32 cellular contexts compared by ENCODE assay signal in genomic region chr15:69990566-69991391, GRCh38.
DNase-seq lines count a peak whose midpoint lies in the region; ATAC-seq and TF ChIP-seq lines count a peak whose summit lies in the region.
"Had no signal": no experiment of that assay in that cellular context is flagged by ENCODE, and none has a peak within 500 bp of the region (broad histone marks: within the 10 kb centered on the region; RNA-seq: fewer than 3 reads in every experiment).

No MANE protein-coding gene starts in this region.

- H3K36me3 Mint-ChIP-seq in brain: no peaks in the 10 kb centered on the region
- H3K36me3 Mint-ChIP-seq: activated naive CD8-positive, alpha-beta T cell; stimulated activated memory B cell treated with anti-CD40 and anti-IgM and Interleukin-4, amounts not matched to agents 10 μg/mL and 1 μg/mL and 100 μg/mL, for 72 hours had no signal

- DNase-seq in NCI-H748 (lab: John Stamatoyannopoulos, UW; ENCODE audit: unreplicated experiment): peak; percentile 74
- DNase-seq in NCI-H748 treated with DMSO at 0.1 percent for 48 hours (lab: John Stamatoyannopoulos, UW): no peak
- DNase-seq in NCI-H524 treated with DMSO at 0.1 percent for 48 hours (lab: John Stamatoyannopoulos, UW): peak; percentile 62
- no peak for DNase-seq in lower lobe of right lung
- DNase-seq in foreskin melanocyte: no peak
- no peak for DNase-seq in GM19238 (ENCODE audit: insufficient read length, low spot score)
- DNase-seq: 8988T; activated CD4-positive, alpha-beta T cell treated with anti-CD3 and anti-CD28 coated beads, Interleukin-2, amount 50 U/mL, for 48 hours; activated CD8-positive, alpha-beta memory T cell treated with anti-CD3 and anti-CD28 coated beads, Interleukin-2, amount 50 U/mL, for 48 hours; anterior cingulate cortex; effector memory CD4-positive, alpha-beta T cell; erythroblast; head of caudate nucleus; kidney glomerular epithelial cell; NCI-H1092 treated with DMSO at 0.1 percent for 48 hours; NCI-H2081; NCI-H446; posterior cingulate gyrus; stimulated activated CD4-positive, alpha-beta T cell treated with anti-CD3 and anti-CD28 coated beads, Interleukin-4, amount 100 ng/mL, for 4 hours; T-helper 1 cell had no signal

- peaks cover 0 to 8% (median 0%) of the 10 kb centered on the region in 5 experiments for H3K9me3 Mint-ChIP-seq in brain
- H3K9me3 Mint-ChIP-seq: memory B cell; neural crest cell; stimulated activated memory B cell treated with anti-CD40 and anti-IgM and Interleukin-4, amounts not matched to agents 10 μg/mL and 1 μg/mL and 100 μg/mL, for 72 hours had no signal

- H3K27ac ChIP-seq in lower lobe of right lung: no peak overlapping the region
- H3K27ac ChIP-seq: cardiac muscle cell, coronary artery, SJSA1, suprapubic skin had no signal

- H3K36me3 ChIP-seq in lower lobe of right lung: no peaks in the 10 kb centered on the region
- H3K36me3 ChIP-seq: cardiac muscle cell, SJSA1, suprapubic skin had no signal

- no peaks in the 10 kb centered on the region for H3K4me1 ChIP-seq in lower lobe of right lung
- H3K4me1 ChIP-seq: SJSA1, suprapubic skin had no signal

- H3K27ac Mint-ChIP-seq in brain: peak overlapping the region in 4 of 5 experiments; percentile 13 to 67 (median 36)
- H3K27ac Mint-ChIP-seq: activated naive CD8-positive, alpha-beta T cell; memory B cell had no signal

- no peaks in the 10 kb centered on the region for H3K9me3 ChIP-seq in lower lobe of right lung
- H3K9me3 ChIP-seq: SJSA1, suprapubic skin had no signal

- no peak for ATAC-seq in lower lobe of right lung
- ATAC-seq in HG03469 (IDR thresholded peaks at IDR 0.05; ENCODE audit: unreplicated experiment): no peak
- ATAC-seq: activated CD4-positive, CD25-positive, alpha-beta regulatory T cell treated with anti-CD3 and anti-CD28 coated beads, Interleukin-2, amount 50 U/mL, for 24 hours; sciatic nerve; stimulated activated memory B cell treated with anti-CD40 and anti-IgM and Interleukin-4, amounts not matched to agents 10 μg/mL and 1 μg/mL and 100 μg/mL, for 72 hours had no signal

- H3K4me1 Mint-ChIP-seq in brain: peaks cover 35% of the 10 kb centered on the region

- H3K4me3 ChIP-seq in lower lobe of right lung: no peak overlapping the region
- H3K4me3 ChIP-seq: cardiac muscle cell, coronary artery, SJSA1, suprapubic skin had no signal

- intact Hi-C loops in lower lobe of right lung (cut with DNase I): no loop called here

- H3K27me3 Mint-ChIP-seq in brain: peaks cover 54% of the 10 kb centered on the region
- H3K27me3 Mint-ChIP-seq: memory B cell; stimulated activated memory B cell treated with anti-CD40 and anti-IgM and Interleukin-4, amounts not matched to agents 10 μg/mL and 1 μg/mL and 100 μg/mL, for 72 hours had no signal

- TF ChIP-seq CTCF in brain (conservative IDR thresholded peaks at IDR 0.05): no peak
- no peak for TF ChIP-seq CTCF in lower lobe of right lung (IDR thresholded peaks at IDR 0.05)

- peaks cover 18% of the 10 kb centered on the region for H3K27me3 ChIP-seq in lower lobe of right lung (ENCODE audit: low read depth)
- H3K27me3 ChIP-seq: SJSA1 had no signal

- H3K4me3 Mint-ChIP-seq in brain: peak overlapping the region in 3 of 5 experiments; percentile 2
- H3K4me3 Mint-ChIP-seq: activated naive CD8-positive, alpha-beta T cell; neural crest cell; stimulated activated memory B cell treated with anti-CD40 and anti-IgM and Interleukin-4, amounts not matched to agents 10 μg/mL and 1 μg/mL and 100 μg/mL, for 72 hours had no signal

Comparison
In these comparisons a context has a peak if more than half of its experiments do, and no peak if none do; other contexts are left out.
1. DNase-seq: peak in NCI-H748 (single experiment) and NCI-H524 treated with DMSO at 0.1 percent for 48 hours (single experiment); none in NCI-H748 treated with DMSO at 0.1 percent for 48 hours (single experiment), lower lobe of right lung (single experiment), foreskin melanocyte (single experiment) and GM19238 (single experiment).